Comparison of ENCODE assay signal across 28 cellular contexts in genomic region chr4:27001398-27002164, GRCh38.
DNase-seq lines count a peak whose midpoint lies in the region; ATAC-seq, FAIRE-seq and TF ChIP-seq lines count a peak whose summit lies in the region.
"Had no signal": no experiment of that assay in that cellular context is flagged by ENCODE, and none has a peak within 500 bp of the region (broad histone marks: within the 10 kb centered on the region; RNA-seq: fewer than 3 reads in every experiment).

No MANE protein-coding gene starts in this region.

- TF ChIP-seq POLR2A in K562 (conservative IDR thresholded peaks at IDR 0.05) (no peak), body of pancreas (IDR thresholded peaks at IDR 0.05) (no peak)

- H3K4me3 ChIP-seq in Loucy (ENCODE audit: low read length, poor library complexity, severe bottlenecking) = no peak overlapping the region
- H3K4me3 ChIP-seq in K562 = no peak overlapping the region
- no peak overlapping the region for H3K4me3 ChIP-seq in body of pancreas
- H3K4me3 ChIP-seq: BLaER1 treated with 17β-estradiol and CSF1 and Interleukin-3, amounts not matched to agents 10 nM and 100 nM; gastrocnemius medialis; left ventricle myocardium inferior; pancreas; spleen; thyroid gland had no signal

- H3K4me1 Mint-ChIP-seq in stimulated activated naive CD8-positive, alpha-beta T cell treated with anti-CD3 and anti-CD28 coated beads, Interleukin-15, amount 100 ng/mL, for 72 hours = peaks cover 41% of the 10 kb centered on the region

- in situ Hi-C loops in K562 (cut with MboI) (no loop called here), ACHN (cut with HindIII; ENCODE audit: low pct_ligation_motif_present, low pct_unique_long_range_greater_than_20kb, low sequenced_read_pairs) (no loop called here)

- H3K9ac ChIP-seq in Loucy (ENCODE audit: low read depth, low read length, poor library complexity, severe bottlenecking) (no peak overlapping the region), K562 (ENCODE audit: insufficient read depth in 1 of 2, low read depth in 2 of 2, low read length in 2 of 2) (no peak overlapping the region)
- H3K9ac ChIP-seq: BLaER1 treated with 17β-estradiol and CSF1 and Interleukin-3, amounts not matched to agents 10 nM and 100 nM had no signal

- H3K27ac Mint-ChIP-seq in stimulated activated naive CD8-positive, alpha-beta T cell treated with anti-CD3 and anti-CD28 coated beads, Interleukin-15, amount 100 ng/mL, for 72 hours = peak overlapping the region in 1 of 2 donors; percentile 57
- H3K27ac Mint-ChIP-seq: nephron progenitor cell; stimulated activated naive B cell treated with anti-CD40 and anti-IgM and Interleukin-4, amounts not matched to agents 10 μg/mL and 1 μg/mL and 100 μg/mL, for 72 hours had no signal

- no peak overlapping the region for H3K4me3 Mint-ChIP-seq in stimulated activated naive CD8-positive, alpha-beta T cell treated with anti-CD3 and anti-CD28 coated beads, Interleukin-15, amount 100 ng/mL, for 72 hours
- H3K4me3 Mint-ChIP-seq: nephron progenitor cell; stimulated activated naive B cell treated with anti-CD40 and anti-IgM and Interleukin-4, amounts not matched to agents 10 μg/mL and 1 μg/mL and 100 μg/mL, for 72 hours had no signal

- no peaks in the 10 kb centered on the region for H3K9me3 ChIP-seq in Loucy (ENCODE audit: insufficient read depth, low read depth, low read length)
- H3K9me3 ChIP-seq in K562 (replicated peaks; ENCODE audit: control insufficient read depth, insufficient read depth, low read depth, low read length) = no peaks in the 10 kb centered on the region
- no peaks in the 10 kb centered on the region for H3K9me3 ChIP-seq in body of pancreas
- H3K9me3 ChIP-seq: BLaER1 treated with 17β-estradiol and CSF1 and Interleukin-3, amounts not matched to agents 10 nM and 100 nM; gastrocnemius medialis; left ventricle myocardium inferior; pancreas; spleen; thyroid gland had no signal

- H3K27ac ChIP-seq in K562 (ENCODE audit: extremely low read depth, low read depth, low read length) = no peak overlapping the region
- no peak overlapping the region for H3K27ac ChIP-seq in body of pancreas
- H3K27ac ChIP-seq: BLaER1 treated with 17β-estradiol and CSF1 and Interleukin-3, amounts not matched to agents 10 nM and 100 nM; gastrocnemius medialis; HL-60; left ventricle myocardium inferior; pancreas; spleen; thyroid gland had no signal

- H3K27me3 ChIP-seq in Loucy (ENCODE audit: insufficient read depth, low read length, poor library complexity, severe bottlenecking) (no peaks in the 10 kb centered on the region), K562 (ENCODE audit: control insufficient read depth in 2 of 2, insufficient read depth in 2 of 2, low read length in 2 of 2) (no peaks in the 10 kb centered on the region), body of pancreas (no peaks in the 10 kb centered on the region)
- H3K27me3 ChIP-seq: BLaER1 treated with 17β-estradiol and CSF1 and Interleukin-3, amounts not matched to agents 10 nM and 100 nM; gastrocnemius medialis; pancreas; spleen; thyroid gland had no signal

- H3K36me3 ChIP-seq in Loucy (ENCODE audit: insufficient read depth, low read length) (no peaks in the 10 kb centered on the region), K562 (ENCODE audit: control insufficient read depth, insufficient read depth, low read length) (no peaks in the 10 kb centered on the region; the same call in 2 of the 3 replicates), body of pancreas (replicated peaks in 1 of 2; ENCODE audit: insufficient read depth in 1 of 2, low read depth in 2 of 2) (no peaks in the 10 kb centered on the region)
- H3K36me3 ChIP-seq: gastrocnemius medialis, left ventricle myocardium inferior, pancreas, thyroid gland had no signal

- CTCF ChIA-PET in K562 (lab: Yijun Ruan, JAX; ENCODE audit: low intra/inter-chr PET ratio) = no interaction called here

- 85% methylated on average over 4 of the region's 4 CpGs for WGBS in K562 (ENCODE audit: insufficient coverage, low coverage, missing lambda C conversion rate)
- 92 to 96% methylated on average over 4 of the region's 4 CpGs for WGBS in body of pancreas, 2 donors

- no peak overlapping the region for H2AFZ ChIP-seq in Loucy (ENCODE audit: low read length)
- no peak overlapping the region for H2AFZ ChIP-seq in K562 (ENCODE audit: low read depth, low read length)

- intact Hi-C loops in K562 (cut with micrococcal nuclease) = no loop called here
- intact Hi-C loops in body of pancreas (cut with DNase I) = no loop called here

- H3K4me2 ChIP-seq in Loucy (ENCODE audit: low read depth, low read length, poor library complexity, severe bottlenecking) (no peak overlapping the region), K562 (ENCODE audit: insufficient read depth, low read length) (no peak overlapping the region)
- H3K4me2 ChIP-seq: BLaER1 treated with 17β-estradiol and CSF1 and Interleukin-3, amounts not matched to agents 10 nM and 100 nM had no signal

- H3K9me3 Mint-ChIP-seq in stimulated activated naive CD8-positive, alpha-beta T cell treated with anti-CD3 and anti-CD28 coated beads, Interleukin-15, amount 100 ng/mL, for 72 hours = no peaks in the 10 kb centered on the region
- H3K9me3 Mint-ChIP-seq: nephron progenitor cell; stimulated activated naive B cell treated with anti-CD40 and anti-IgM and Interleukin-4, amounts not matched to agents 10 μg/mL and 1 μg/mL and 100 μg/mL, for 72 hours had no signal

- BruUV-seq in K562 (replicated peaks; lab: Mats Ljungman, UMichigan) = no TSS peak

- no peaks in the 10 kb centered on the region for H3K9me1 ChIP-seq in K562 (ENCODE audit: control insufficient read depth, insufficient read depth, low read length)

- TF ChIP-seq CTCF in Loucy (conservative IDR thresholded peaks at IDR 0.05; ENCODE audit: low read length) = peak; percentile 47
- TF ChIP-seq CTCF in K562 (IDR thresholded peaks at IDR 0.05 in 2 of 3, conservative IDR thresholded peaks at IDR 0.05 in 1 of 3; ENCODE audit: insufficient read depth in 2 of 3, low read depth in 1 of 3, low read length in 3 of 3) = 0 out of 6 replicates have a peak, but pooled peaks of 1 of the 3 experiments have one; percentile 1
- TF ChIP-seq CTCF in body of pancreas (IDR thresholded peaks at IDR 0.05) = no peak

- no peak for DNase-seq in stimulated activated naive CD8-positive, alpha-beta T cell treated with anti-CD3 and anti-CD28 coated beads, Interleukin-15, amount 100 ng/mL, for 72 hours
- DNase-seq in stimulated activated naive CD8-positive, alpha-beta T cell treated with anti-CD3 and anti-CD28 coated beads, Interleukin-15, Interleukin-2, amounts not matched to agents 100 U/mL and 50 U/mL, for 24 hours = no peak
- no peak for DNase-seq in K562 (ENCODE audit: extremely low read depth in 1 of 4, low spot score in 3 of 4)
- no peak for DNase-seq in dermis blood vessel endothelial cell
- no peak for DNase-seq in body of pancreas
- DNase-seq in ACHN = no peak
- DNase-seq: activated T-cell treated with anti-CD3 and anti-CD28 coated beads, Interleukin-2, amount 50 U/mL, for 1 hour; anterior cingulate cortex; cortex of kidney; gastrocnemius medialis; hypothalamus; left ventricle myocardium inferior; NCI-H1105; NCI-H1930; NCI-H526 treated with DMSO at 0.1 percent for 48 hours; nephron progenitor cell; pancreas; right cardiac atrium; spleen; stimulated activated CD4-positive, alpha-beta T cell treated with anti-CD3 and anti-CD28 coated beads, Interleukin-4, amount 100 ng/mL, for 1 hour; stimulated activated naive B cell treated with anti-CD40 and anti-IgM and Interleukin-4, amounts not matched to agents 10 μg/mL and 1 μg/mL and 100 μg/mL, for 72 hours; thyroid gland had no signal

- H3F3A ChIP-seq in Loucy (ENCODE audit: low read depth) = peaks cover 4% of the 10 kb centered on the region; the same call in 1 of the 2 replicates

- TF ChIP-seq RAD21 in K562 (CRISPR knock-in tag; conservative IDR thresholded peaks at IDR 0.05 in 1 of 2, IDR thresholded peaks at IDR 0.05 in 1 of 2) = no peak

- H3K4me1 ChIP-seq in Loucy (ENCODE audit: insufficient read depth, low read length, poor library complexity, severe bottlenecking) = peaks cover 38% of the 10 kb centered on the region
- H3K4me1 ChIP-seq in K562 (replicated peaks in 1 of 2; ENCODE audit: control insufficient read depth in 2 of 2, insufficient read depth in 2 of 2, low read length in 2 of 2) = no peaks in the 10 kb centered on the region
- peaks cover 4% of the 10 kb centered on the region for H3K4me1 ChIP-seq in body of pancreas

- no peak for FAIRE-seq in K562 (lab: Jason Lieb, UNC)
- FAIRE-seq: GM18507, islet of Langerhans, pancreas had no signal

- H3K79me2 ChIP-seq in Loucy (ENCODE audit: insufficient read depth, low read length) = no peaks in the 10 kb centered on the region
- H3K79me2 ChIP-seq in K562 (ENCODE audit: control insufficient read depth, insufficient read depth, low read length) = no peaks in the 10 kb centered on the region

- H3K27me3 Mint-ChIP-seq in stimulated activated naive CD8-positive, alpha-beta T cell treated with anti-CD3 and anti-CD28 coated beads, Interleukin-15, amount 100 ng/mL, for 72 hours = no peaks in the 10 kb centered on the region
- H3K27me3 Mint-ChIP-seq: stimulated activated naive B cell treated with anti-CD40 and anti-IgM and Interleukin-4, amounts not matched to agents 10 μg/mL and 1 μg/mL and 100 μg/mL, for 72 hours had no signal

- no peak for TF ChIP-seq EP300 in K562 (IDR thresholded peaks at IDR 0.05; ENCODE audit: low read length)

- peak; percentile 11 for ATAC-seq in stimulated activated naive CD8-positive, alpha-beta T cell treated with anti-CD3 and anti-CD28 coated beads, Interleukin-15, amount 100 ng/mL, for 72 hours
- ATAC-seq in stimulated activated naive CD8-positive, alpha-beta T cell treated with anti-CD3 and anti-CD28 coated beads, Interleukin-15, Interleukin-2, amounts not matched to agents 100 U/mL and 50 U/mL, for 24 hours = no peak
- peak; percentile 53; the same call in 2 of the 3 replicates for ATAC-seq in K562
- ATAC-seq in body of pancreas = no peak
- ATAC-seq in GM21737 (IDR thresholded peaks at IDR 0.05; ENCODE audit: unreplicated experiment) = no peak
- ATAC-seq: gastrocnemius medialis, right cardiac atrium had no signal

- no peaks in the 10 kb centered on the region for H3K9me2 ChIP-seq in Loucy (replicated peaks; ENCODE audit: low read depth, low read length)

- H4K20me1 ChIP-seq in Loucy (ENCODE audit: insufficient read depth, low read length, poor library complexity, severe bottlenecking) (no peaks in the 10 kb centered on the region), K562 (replicated peaks; ENCODE audit: control insufficient read depth, insufficient read depth, low read length) (no peaks in the 10 kb centered on the region)

- POLR2A ChIA-PET in K562 (lab: Yijun Ruan, JAX) = no interaction called here

TF ChIP-seq in K562, 482 proteins besides CTCF, POLR2A, EP300 and RAD21 (continues in another document):
- TF ChIP-seq ZBTB1 (CRISPR knock-in tag; IDR thresholded peaks at IDR 0.05; ENCODE audit: borderline replicate concordance, low read depth) = no peak

Comparison
In these comparisons a context has a peak if more than half of its experiments do, and no peak if none do; other contexts are left out.
1. ATAC-seq: peak in stimulated activated naive CD8-positive, alpha-beta T cell treated with anti-CD3 and anti-CD28 coated beads, Interleukin-15, amount 100 ng/mL, for 72 hours (single experiment) and K562 (single experiment); none in stimulated activated naive CD8-positive, alpha-beta T cell treated with anti-CD3 and anti-CD28 coated beads, Interleukin-15, Interleukin-2, amounts not matched to agents 100 U/mL and 50 U/mL, for 24 hours (single experiment), body of pancreas (single experiment) and GM21737 (single experiment).